In the genomic region with DNA sequence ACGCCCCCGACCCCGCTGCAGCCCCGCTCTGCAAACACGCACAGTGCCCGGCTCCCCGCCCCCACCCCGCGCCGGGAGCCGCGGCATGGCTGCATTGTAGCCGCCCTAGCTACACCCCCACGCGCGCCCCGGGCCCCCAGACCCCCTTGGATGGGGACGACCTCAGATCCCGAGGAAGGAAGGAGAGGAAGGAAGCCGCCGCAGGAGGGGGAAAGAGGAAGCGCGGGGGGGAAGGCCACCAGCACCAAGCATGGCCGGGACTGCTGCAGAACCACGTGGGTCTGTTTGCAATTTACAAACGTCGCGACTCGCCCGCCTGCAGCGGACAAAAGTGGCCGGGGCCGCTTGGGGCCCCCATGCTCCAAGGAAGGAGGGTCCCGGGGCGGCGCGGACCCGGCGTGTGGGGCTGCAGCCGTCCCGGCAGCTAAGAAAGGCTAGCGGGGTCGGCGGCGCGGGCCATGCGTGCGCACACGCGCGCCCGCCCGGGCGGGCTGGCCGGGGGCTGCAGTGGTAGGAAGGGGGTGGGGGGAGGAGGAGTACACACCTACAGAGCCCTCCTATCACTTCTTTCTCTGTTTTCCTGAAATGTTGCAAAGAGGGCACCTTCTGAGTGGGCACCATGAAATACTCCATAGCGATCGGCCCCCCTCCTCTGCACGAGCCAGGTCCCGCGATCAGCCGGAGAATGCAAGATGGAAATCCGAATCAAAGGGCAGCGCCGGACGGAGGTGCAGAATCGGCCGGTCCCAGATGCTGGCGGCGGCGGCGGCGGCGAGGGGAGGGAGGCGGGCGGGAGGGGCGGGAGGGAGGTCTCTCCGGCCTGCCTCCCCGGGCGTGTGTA, we compare ENCODE assay signal across 8 cellular contexts. TPM values are rescaled to one million over a fixed set of nuclear protein-coding genes. Genes with fewer than 3 reads are reported as not detected.
DNase-seq lines count a peak whose midpoint lies in the region; ATAC-seq, FAIRE-seq and TF ChIP-seq lines count a peak whose summit lies in the region.

No MANE protein-coding gene starts in this region.

- H3K79me2 ChIP-seq in SK-N-SH (ENCODE audit: insufficient read depth), result peaks cover 44% of the 10 kb centered on the region

- H3K27ac ChIP-seq in SK-N-SH (ENCODE audit: low read depth in 2 of 2, low read length in 1 of 2) (peak overlapping the region; percentile 54 to 91), duodenal mucosa (ENCODE audit: low read depth, low read length) (peak overlapping the region; percentile 20), right lobe of liver (peak overlapping the region; percentile 75 to 90 (median 80)), stomach (peak overlapping the region; percentile 90 to 97 (median 92))

- TF ChIP-seq CTCF in GM12875 (IDR thresholded peaks at IDR 0.05; ENCODE audit: borderline replicate concordance, insufficient read depth, low read depth, low read length), result no peak
- no peak for TF ChIP-seq CTCF in SK-N-SH (IDR thresholded peaks at IDR 0.05)
- no peak for TF ChIP-seq CTCF in right lobe of liver (IDR thresholded peaks at IDR 0.05)
- TF ChIP-seq CTCF in stomach (IDR thresholded peaks at IDR 0.05), result no peak
- no peak for TF ChIP-seq CTCF in D721Med (IDR thresholded peaks at IDR 0.05; ENCODE audit: insufficient read depth, missing control alignments)

- TF ChIP-seq EP300 in SK-N-SH (IDR thresholded peaks at IDR 0.05; ENCODE audit: borderline replicate concordance in 1 of 2, low read depth in 1 of 2, low read length in 1 of 2), result no peak
- TF ChIP-seq EP300 in stomach (IDR thresholded peaks at IDR 0.05), result no peak

- DNase-seq in Ammon's horn (ENCODE audit: low spot score) (peak; percentile 71), SK-N-SH (peak; percentile 75), right lobe of liver (peak; percentile 67 to 80 (median 74)), stomach (peak; percentile 45), D721Med (ENCODE audit: insufficient read length, low spot score) (no peak)

- TF ChIP-seq POLR2A in right lobe of liver (IDR thresholded peaks at IDR 0.05) (no peak), stomach (IDR thresholded peaks at IDR 0.05) (no peak)

- H2AFZ ChIP-seq in SK-N-SH (ENCODE audit: low read depth), result peak overlapping the region; percentile 95

- TF ChIP-seq RAD21 in SK-N-SH (IDR thresholded peaks at IDR 0.05; ENCODE audit: low read length), result no peak

- POLR2A ChIA-PET in SK-N-SH (lab: Yijun Ruan, JAX), result interaction anchor here (1.0 to 4.0 kb wide), 11 partner anchors 10 to 289 kb away, joined by 3 to 22 read pairs (median 4); no protein-coding TSS in a partner anchor

- 1% methylated on average over 25 of the region's 79 CpGs for WGBS in SK-N-SH (ENCODE audit: low lambda C conversion rate)
- WGBS in right lobe of liver (ENCODE audit: insufficient coverage, low coverage, low lambda C conversion rate, missing lambda C conversion rate), result 0% methylated on average over 17 of the region's 79 CpGs
- 0 to 1% (median 1%) methylated on average over 11 to 79 of the region's 79 CpGs for WGBS in stomach, 5 donors

- intact Hi-C loops in right lobe of liver (cut with DNase I), result no loop called here
- intact Hi-C loops in stomach (cut with DNase I; ENCODE audit: low total_unique reads), result no loop called here

- H3K4me1 ChIP-seq in SK-N-SH (ENCODE audit: control insufficient read depth in 1 of 2, insufficient read depth in 2 of 2, low read depth in 1 of 2, low read length in 1 of 2), result peaks cover 0 to 12% of the 10 kb centered on the region in 2 experiments; a peak in 1 of 4 replicates
- peaks cover 0 to 13% of the 10 kb centered on the region in 2 donors for H3K4me1 ChIP-seq in duodenal mucosa (ENCODE audit: control insufficient read depth in 1 of 2, insufficient read depth in 2 of 2, low read length in 2 of 2)
- peaks cover 0 to 7% (median 3%) of the 10 kb centered on the region in 4 donors for H3K4me1 ChIP-seq in right lobe of liver
- H3K4me1 ChIP-seq in stomach, result peaks cover 7 to 35% (median 29%) of the 10 kb centered on the region in 4 donors

- H4K20me1 ChIP-seq in SK-N-SH (ENCODE audit: insufficient read depth), result no peaks in the 10 kb centered on the region

- peak overlapping the region; percentile 99 for H3K4me2 ChIP-seq in SK-N-SH

- no peaks in the 10 kb centered on the region for H3K9me3 ChIP-seq in SK-N-SH
- H3K9me3 ChIP-seq in duodenal mucosa (ENCODE audit: control insufficient read depth in 1 of 2, low read length in 2 of 2), result no peaks in the 10 kb centered on the region
- H3K9me3 ChIP-seq in right lobe of liver, result no peaks in the 10 kb centered on the region
- H3K9me3 ChIP-seq in stomach, result no peaks in the 10 kb centered on the region

- H3K27me3 ChIP-seq in SK-N-SH (ENCODE audit: insufficient read depth), result no peaks in the 10 kb centered on the region
- H3K27me3 ChIP-seq in duodenal mucosa (ENCODE audit: control insufficient read depth in 1 of 2, insufficient read depth in 2 of 2, low read length in 2 of 2), result no peaks in the 10 kb centered on the region
- H3K27me3 ChIP-seq in right lobe of liver, result no peaks in the 10 kb centered on the region
- no peaks in the 10 kb centered on the region for H3K27me3 ChIP-seq in stomach

- H3K9me2 ChIP-seq in SK-N-SH, result no peaks in the 10 kb centered on the region

- CTCF ChIA-PET in SK-N-SH (lab: Yijun Ruan, JAX), result interaction anchor here (0.8 to 18.0 kb wide), 15 partner anchors 11 to 334 kb away, joined by 3 to 203 read pairs (median 7); a partner anchor contains a TSS

- H3K4me3 ChIP-seq in GM12875 (ENCODE audit: low read depth, low read length) (peak overlapping the region; percentile 94), SK-N-SH (ENCODE audit: low read depth in 2 of 2, low read length in 1 of 2) (peak overlapping the region; percentile 65 to 84), duodenal mucosa (ENCODE audit: low read depth in 1 of 2, low read length in 2 of 2) (peak overlapping the region; percentile 76 to 90), right lobe of liver (peak overlapping the region; percentile 79 to 91 (median 83)), stomach (peak overlapping the region; percentile 73 to 99 (median 88))

- no peak for FAIRE-seq in D721Med (lab: Jason Lieb, UNC)

- H3K36me3 ChIP-seq in SK-N-SH (replicated peaks in 1 of 2; ENCODE audit: control insufficient read depth in 1 of 2, insufficient read depth in 2 of 2, low read length in 1 of 2) (no peaks in the 10 kb centered on the region), duodenal mucosa (ENCODE audit: control insufficient read depth in 1 of 2, insufficient read depth in 2 of 2, low read length in 2 of 2) (peaks cover 2 to 3% of the 10 kb centered on the region in 2 donors), right lobe of liver (no peaks in the 10 kb centered on the region), stomach (no peaks in the 10 kb centered on the region)

- peak overlapping the region; percentile 84 for H3K9ac ChIP-seq in SK-N-SH
- peak overlapping the region; percentile 10 to 18 for H3K9ac ChIP-seq in duodenal mucosa (ENCODE audit: low read depth in 1 of 2, low read length in 2 of 2)

- ATAC-seq in HG03571 (IDR thresholded peaks at IDR 0.05; ENCODE audit: unreplicated experiment), result peak; percentile 14
- ATAC-seq in right lobe of liver, result peak; percentile 4 to 31 (median 11)

- H3F3A ChIP-seq in SK-N-SH (replicated peaks; ENCODE audit: insufficient read depth), result peaks cover 17% of the 10 kb centered on the region

TF ChIP-seq in SK-N-SH, 30 proteins besides CTCF, POLR2A, EP300 and RAD21:
- TF ChIP-seq YY1 (IDR thresholded peaks at IDR 0.05; ENCODE audit: low read depth) (0 out of 2 replicates have a peak, but pooled peaks have one; percentile 9), SIN3A (IDR thresholded peaks at IDR 0.05; ENCODE audit: borderline replicate concordance, low read depth, low read length) (peak; percentile 76; the same call in 1 of the 2 replicates), NRF1 (IDR thresholded peaks at IDR 0.05; ENCODE audit: low read depth, low read length) (no peak), FOXM1 (IDR thresholded peaks at IDR 0.05; ENCODE audit: low read depth) (no peak), MXI1 (IDR thresholded peaks at IDR 0.05; ENCODE audit: low read depth, low read length) (peak; percentile 95)
- TF ChIP-seq, protein P1, sequence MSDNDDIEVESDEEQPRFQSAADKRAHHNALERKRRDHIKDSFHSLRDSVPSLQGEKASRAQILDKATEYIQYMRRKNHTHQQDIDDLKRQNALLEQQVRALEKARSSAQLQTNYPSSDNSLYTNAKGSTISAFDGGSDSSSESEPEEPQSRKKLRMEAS (IDR thresholded peaks at IDR 0.05; ENCODE audit: low read depth), result peak; percentile 83
- TF ChIP-seq, protein P2, sequence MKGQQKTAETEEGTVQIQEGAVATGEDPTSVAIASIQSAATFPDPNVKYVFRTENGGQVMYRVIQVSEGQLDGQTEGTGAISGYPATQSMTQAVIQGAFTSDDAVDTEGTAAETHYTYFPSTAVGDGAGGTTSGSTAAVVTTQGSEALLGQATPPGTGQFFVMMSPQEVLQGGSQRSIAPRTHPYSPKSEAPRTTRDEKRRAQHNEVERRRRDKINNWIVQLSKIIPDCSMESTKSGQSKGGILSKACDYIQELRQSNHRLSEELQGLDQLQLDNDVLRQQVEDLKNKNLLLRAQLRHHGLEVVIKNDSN (IDR thresholded peaks at IDR 0.05; ENCODE audit: borderline replicate concordance, low read depth), result peak; percentile 55
TF ChIP-seq in SK-N-SH: peak in this region for 5.

RNA-seq across cellular contexts. Expression of a gene that starts 0.5 kb away (rescaled TPM):
- polyA plus RNA-seq in SK-N-SH (2012; rRNA removed) (8.8 and 13.1 TPM in 2 replicates), stomach (1 to 10 TPM; 4.9 to 7.1 (median 5.5) TPM)
- 5.4 and 7.4 TPM in 2 replicates for polyA plus RNA-seq in SK-N-SH (2012; cell fraction: cytosol; rRNA removed)
- 13.6 and 21.0 TPM in 2 replicates for polyA plus RNA-seq in SK-N-SH (2012; cell fraction: nucleus; rRNA removed)
- total RNA-seq in right lobe of liver (1 to 10 TPM; 2.6 to 5.8 (median 3.7) TPM), stomach (10 to 100 TPM in 1 of 5 donors, 1 to 10 TPM in 3, not detected in 1; 4.9 to 17.4 (median 6.5) TPM)

RNA-seq across cellular contexts. Expression of a gene that starts 30.5 kb away (rescaled TPM):
- polyA plus RNA-seq in SK-N-SH (2012; rRNA removed) (not detected in 2 replicates), stomach (1 to 10 TPM in 1 of 3 donors, under 1 TPM in 2; 0.31 to 1.5 (median 0.38) TPM)
- 0.01 and 0.03 TPM in 2 replicates for polyA plus RNA-seq in SK-N-SH (2012; cell fraction: cytosol; rRNA removed)
- polyA plus RNA-seq in SK-N-SH (2012; cell fraction: nucleus; rRNA removed), result not detected in 2 replicates
- total RNA-seq in right lobe of liver (under 1 TPM; 0.18 to 0.62 (median 0.28) TPM), stomach (under 1 TPM in 1 of 5 donors, not detected in 4; 0.92 TPM)

RNA-seq across cellular contexts. Expression of a gene that starts 43.5 kb away (rescaled TPM):
- polyA plus RNA-seq in SK-N-SH (2012; rRNA removed) (3.3 and 6.5 TPM in 2 replicates), stomach (1 to 10 TPM; 4.4 to 9.0 (median 5.8) TPM)
- polyA plus RNA-seq in SK-N-SH (2012; cell fraction: cytosol; rRNA removed), result 3.5 and 5.8 TPM in 2 replicates
- polyA plus RNA-seq in SK-N-SH (2012; cell fraction: nucleus; rRNA removed), result 18.3 and 22.6 TPM in 2 replicates
- total RNA-seq in right lobe of liver (1 to 10 TPM in 5 of 6 experiments, under 1 TPM in 1; 0.79 to 2.6 (median 1.4) TPM), stomach (10 to 100 TPM in 1 of 5 donors, 1 to 10 TPM in 4; 3.2 to 21.0 (median 4.6) TPM)

Comparison
In these comparisons a context has a peak if more than half of its experiments do, and no peak if none do; other contexts are left out.
1. H3K27ac ChIP-seq: peak in every context shown above with its lines; median percentile 92 in stomach; 80 in right lobe of liver; 72 in SK-N-SH; 20 in duodenal mucosa.